Comparison of ENCODE assay signal across 27 cellular contexts in the genomic region with DNA sequence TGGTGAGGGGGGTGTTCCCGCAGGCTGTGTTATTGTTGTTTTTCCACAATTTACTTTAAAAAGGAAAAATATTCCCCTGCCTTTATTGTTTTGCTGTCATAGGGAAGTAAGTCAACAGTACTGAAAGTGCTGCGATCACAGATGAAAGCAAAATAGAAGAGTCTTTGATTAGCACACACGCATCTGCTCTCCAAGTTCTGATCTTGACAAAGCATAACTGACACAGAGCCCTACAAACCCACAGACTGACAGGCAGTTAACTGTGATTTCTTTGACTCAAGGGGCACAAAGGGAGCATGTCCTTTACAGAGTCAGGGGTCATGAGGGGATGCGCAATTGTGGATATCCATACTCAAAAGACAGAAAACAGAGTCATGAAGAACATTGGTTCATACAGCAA.
"Had no signal": no experiment of that assay in that cellular context is flagged by ENCODE, and none has a peak within 500 bp of the region (broad histone marks: within the 10 kb centered on the region; RNA-seq: fewer than 3 reads in every experiment).

No MANE protein-coding gene starts in this region.

- H3K36me3 ChIP-seq: cardiac muscle cell, heart right ventricle, left lung, lower lobe of right lung, pancreas, right atrium auricular region, upper lobe of left lung had no signal

- H3K27ac ChIP-seq: body of pancreas, cardiac muscle cell, heart right ventricle, left lung, lower lobe of right lung, pancreas, psoas muscle, right atrium auricular region, upper lobe of left lung had no signal

- ATAC-seq: activated CD4-positive, alpha-beta T cell treated with anti-CD3 and anti-CD28 coated beads for 36 hours; activated CD8-positive, alpha-beta memory T cell treated with anti-CD3 and anti-CD28 coated beads, Interleukin-2, amount 10 ng/mL, durations not matched to agents 7 days and 5 days; activated CD8-positive, alpha-beta T cell treated with anti-CD3 and anti-CD28 coated beads, Interleukin-2, amount 10 ng/mL, durations not matched to agents 7 days and 5 days; activated naive CD4-positive, alpha-beta T cell treated with anti-CD3 and anti-CD28 coated beads, Interleukin-2, amount 50 U/mL, for 72 hours; body of pancreas; esophagus mucosa; heart right ventricle; left lung; lower lobe of right lung; pancreas; psoas muscle; stimulated activated memory B cell treated with anti-CD40 and anti-IgM and Interleukin-4, amounts not matched to agents 10 μg/mL and 1 μg/mL and 100 μg/mL, for 72 hours had no signal

- DNase-seq: activated B cell treated with CpG ODN at 0.5 μM for 24 hours; activated CD4-positive, alpha-beta T cell treated with anti-CD3 and anti-CD28 coated beads for 36 hours; activated CD8-positive, alpha-beta memory T cell treated with anti-CD3 and anti-CD28 coated beads, Interleukin-2, amount 10 ng/mL, durations not matched to agents 7 days and 5 days; activated CD8-positive, alpha-beta T cell treated with anti-CD3 and anti-CD28 coated beads, Interleukin-2, amount 10 ng/mL, durations not matched to agents 7 days and 5 days; activated naive CD4-positive, alpha-beta T cell; activated T-cell treated with anti-CD3 and anti-CD28 coated beads, Interleukin-2, amount 50 U/mL, for 48 hours; body of pancreas; cortex of kidney; foreskin fibroblast; heart right ventricle; kidney glomerular epithelial cell; left lung; lower lobe of right lung; nephron progenitor cell; pancreas; psoas muscle; stimulated activated CD4-positive, alpha-beta T cell treated with anti-CD3 and anti-CD28 coated beads, Interleukin-1b, Interleukin-23, amount 100 ng/mL, for 48 hours; stimulated activated CD4-positive, alpha-beta T cell treated with anti-CD3 and anti-CD28 coated beads, Interleukin-4, amount 100 ng/mL, for 4 hours; stimulated activated CD8-positive, alpha-beta memory T cell treated with anti-CD3 and anti-CD28 coated beads, Interleukin-4, amount 100 ng/mL, for 48 hours; T-helper 1 cell; upper lobe of left lung had no signal

- H3K27me3 ChIP-seq: body of pancreas, cardiac muscle cell, heart right ventricle, left lung, pancreas, right atrium auricular region, upper lobe of left lung had no signal

- H3K9me3 ChIP-seq: body of pancreas, left lung, lower lobe of right lung, pancreas, psoas muscle, right atrium auricular region, upper lobe of left lung had no signal

- H3K4me1 ChIP-seq: body of pancreas, heart right ventricle, left lung, lower lobe of right lung, pancreas, psoas muscle, right atrium auricular region, upper lobe of left lung had no signal

- H3K4me3 ChIP-seq: body of pancreas, cardiac muscle cell, heart right ventricle, left lung, lower lobe of right lung, pancreas, psoas muscle, right atrium auricular region, smooth muscle cell, upper lobe of left lung had no signal
